ENCODE assay signal across 8 cellular contexts in the genomic region with DNA sequence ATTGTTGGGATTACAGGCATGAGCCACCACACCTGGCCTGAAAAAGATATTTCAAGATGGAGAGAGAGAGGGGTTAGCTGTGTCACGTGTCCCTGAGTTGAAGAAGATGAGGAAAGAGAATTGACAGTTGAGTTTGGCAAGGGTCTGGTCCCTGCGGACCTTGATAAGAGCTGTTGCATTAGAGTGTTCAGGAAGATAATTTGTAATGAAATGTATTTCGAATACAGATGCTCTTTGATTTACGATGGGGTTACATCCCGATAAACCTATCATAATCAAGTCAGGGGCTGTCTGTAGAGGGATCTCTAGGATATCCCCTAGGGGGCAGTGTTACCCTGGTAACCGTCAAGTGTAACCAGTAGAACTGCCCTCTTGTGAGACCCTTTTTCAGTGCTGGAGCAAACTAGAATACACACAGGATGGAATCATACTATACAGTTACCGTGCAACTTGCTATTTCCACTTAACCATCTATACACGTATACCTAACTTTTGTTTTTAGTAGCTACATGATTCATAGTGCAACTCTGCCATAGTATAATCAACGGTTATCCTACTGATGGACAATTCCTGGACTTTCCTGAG. TPM values are rescaled to one million over a fixed set of nuclear protein-coding genes. Genes with fewer than 3 reads are reported as not detected.
DNase-seq lines count a peak whose midpoint lies in the region; ATAC-seq and TF ChIP-seq lines count a peak whose summit lies in the region.

No MANE protein-coding gene starts in this region.

- no peaks in the 10 kb centered on the region for H3K9me2 ChIP-seq in OCI-LY7 (ENCODE audit: insufficient read depth, low read length)

- TF ChIP-seq CTCF in GM06990 (IDR thresholded peaks at IDR 0.05; ENCODE audit: insufficient read depth, low read length, poor library complexity, severe bottlenecking) (peak; percentile 69), OCI-LY7 (conservative IDR thresholded peaks at IDR 0.05; ENCODE audit: low read length) (peak; percentile 95), gastroesophageal sphincter (IDR thresholded peaks at IDR 0.05) (peak in 3 of 4 experiments; percentile 40 to 59 (median 45)), psoas muscle (IDR thresholded peaks at IDR 0.05) (peak; percentile 50)

- H3K36me3 Mint-ChIP-seq in activated T-helper 2 cell treated with anti-CD3 and anti-CD28 coated beads, Interferon-gamma antibody, Interleukin-2, Interleukin-4, amounts not matched to agents 10 μg/mL and 5 μg/mL and 100 μg/mL, durations not matched to agents 14 hours and 24 hours and 36 hours (ENCODE audit: low read depth): peaks cover 11% of the 10 kb centered on the region

- H3K4me2 ChIP-seq in OCI-LY7 (ENCODE audit: low read length): peak overlapping the region; percentile 67

- H3K27me3 ChIP-seq in GM06990 (replicated peaks; ENCODE audit: control insufficient read depth, insufficient read depth, low read length) (no peaks in the 10 kb centered on the region), gastroesophageal sphincter (no peaks in the 10 kb centered on the region), psoas muscle (ENCODE audit: insufficient read depth in 3 of 3, low read length in 2 of 3) (no peaks in the 10 kb centered on the region)

- H3K4me1 Mint-ChIP-seq in activated T-helper 2 cell treated with anti-CD3 and anti-CD28 coated beads, Interferon-gamma antibody, Interleukin-2, Interleukin-4, amounts not matched to agents 10 μg/mL and 5 μg/mL and 100 μg/mL, durations not matched to agents 14 hours and 24 hours and 36 hours (ENCODE audit: low read depth): peaks cover 38% of the 10 kb centered on the region

- peaks cover 41% of the 10 kb centered on the region for H3K79me2 ChIP-seq in OCI-LY7 (ENCODE audit: insufficient read depth, low read depth, low read length)

- POLR2A ChIA-PET in OCI-LY7 (lab: Charles Lee): interaction anchor here (0.5 to 1.8 kb wide), 2 partner anchors 18 to 26 kb away, joined by 3 to 6 read pairs; no protein-coding TSS in a partner anchor

- H3K36me3 ChIP-seq in GM06990 (ENCODE audit: control insufficient read depth, insufficient read depth, low read length) (peaks cover 3% of the 10 kb centered on the region), OCI-LY7 (ENCODE audit: insufficient read depth, low read length) (peaks cover 10% of the 10 kb centered on the region; the same call in 1 of the 2 replicates), gastroesophageal sphincter (peaks cover 0 to 12% of the 10 kb centered on the region in 2 donors), psoas muscle (ENCODE audit: insufficient read depth in 1 of 2, low read depth in 1 of 2) (peaks cover 0 to 6% of the 10 kb centered on the region in 2 donors)

- 12 to 17% methylated on average over 9 of the region's 9 CpGs for WGBS in gastroesophageal sphincter (ENCODE audit: low coverage in 1 of 2), 2 donors
- WGBS in psoas muscle, 3 donors: 16 to 24% (median 21%) methylated on average over 9 of the region's 9 CpGs

- no TSS peak for BruUV-seq in OCI-LY7 (replicated peaks; lab: Mats Ljungman, UMichigan)

- peaks cover 10% of the 10 kb centered on the region; the same call in 1 of the 2 replicates for H4K20me1 ChIP-seq in OCI-LY7 (ENCODE audit: insufficient read depth, low read length)

- H3K4me3 ChIP-seq in GM06990 (replicated peaks; ENCODE audit: low read depth, low read length) (peak overlapping the region; percentile 93), OCI-LY7 (ENCODE audit: low read depth, low read length, poor library complexity, severe bottlenecking) (peak overlapping the region; percentile 96), gastroesophageal sphincter (no peak overlapping the region), psoas muscle (peak overlapping the region; percentile 85)

- H3K27ac ChIP-seq in OCI-LY7 (ENCODE audit: low read depth, low read length, poor library complexity, severe bottlenecking) (peak overlapping the region; percentile 73), gastroesophageal sphincter (no peak overlapping the region), psoas muscle (no peak overlapping the region)

- TF ChIP-seq EP300 in gastroesophageal sphincter (IDR thresholded peaks at IDR 0.05): no peak

- peak overlapping the region; percentile 80 for H3K4me3 Mint-ChIP-seq in activated T-helper 2 cell treated with anti-CD3 and anti-CD28 coated beads, Interferon-gamma antibody, Interleukin-2, Interleukin-4, amounts not matched to agents 10 μg/mL and 5 μg/mL and 100 μg/mL, durations not matched to agents 14 hours and 24 hours and 36 hours (ENCODE audit: low read depth)

- peak; percentile 76 for DNase-seq in A172 (ENCODE audit: low spot score)
- DNase-seq in GM06990 (ENCODE audit: extremely low read depth, insufficient read length): no peak
- peak; percentile 63 for DNase-seq in HT1080 (ENCODE audit: low read depth)
- peak; percentile 96 for DNase-seq in OCI-LY7 (ENCODE audit: low spot score)
- DNase-seq in activated T-helper 2 cell treated with anti-CD3 and anti-CD28 coated beads, Interferon-gamma antibody, Interleukin-2, Interleukin-4, amounts not matched to agents 10 μg/mL and 5 μg/mL and 100 μg/mL, durations not matched to agents 14 hours and 24 hours and 36 hours (ENCODE audit: low spot score): peak; percentile 63
- DNase-seq in psoas muscle: no peak
- DNase-seq in ureter (ENCODE audit: low spot score): no peak

- intact Hi-C loops in OCI-LY7 (cut with micrococcal nuclease; ENCODE audit: unreplicated experiment) (loop anchor here (1.0 kb wide), 1 partner anchor 27 kb away; no protein-coding TSS in a partner anchor), psoas muscle (cut with DNase I) (no loop called here)
- intact Hi-C loops in activated T-helper 2 cell treated with anti-CD3 and anti-CD28 coated beads, Interferon-gamma antibody, Interleukin-2, Interleukin-4, amounts not matched to agents 10 μg/mL and 5 μg/mL and 100 μg/mL, durations not matched to agents 14 hours and 24 hours and 36 hours (cut with micrococcal nuclease): loop anchor here (1.0 kb wide), 2 partner anchors 21 to 27 kb away; no protein-coding TSS in a partner anchor

- no peak overlapping the region for H2AFZ ChIP-seq in OCI-LY7 (ENCODE audit: low read length)

- H3K9me3 Mint-ChIP-seq in activated T-helper 2 cell treated with anti-CD3 and anti-CD28 coated beads, Interferon-gamma antibody, Interleukin-2, Interleukin-4, amounts not matched to agents 10 μg/mL and 5 μg/mL and 100 μg/mL, durations not matched to agents 14 hours and 24 hours and 36 hours: no peaks in the 10 kb centered on the region

- CTCF ChIA-PET in OCI-LY7 (lab: Charles Lee; ENCODE audit: unreplicated experiment): no interaction called here

- H3K4me1 ChIP-seq in OCI-LY7 (ENCODE audit: insufficient read depth, low read length, poor library complexity, severe bottlenecking) (peaks cover 64% of the 10 kb centered on the region), gastroesophageal sphincter (peaks cover 0 to 44% (median 17%) of the 10 kb centered on the region in 3 donors), psoas muscle (peaks cover 23% of the 10 kb centered on the region)

- TF ChIP-seq POLR2A in gastroesophageal sphincter (IDR thresholded peaks at IDR 0.05): no peak

- peak overlapping the region; percentile 89 for H3K27ac Mint-ChIP-seq in activated T-helper 2 cell treated with anti-CD3 and anti-CD28 coated beads, Interferon-gamma antibody, Interleukin-2, Interleukin-4, amounts not matched to agents 10 μg/mL and 5 μg/mL and 100 μg/mL, durations not matched to agents 14 hours and 24 hours and 36 hours

- ATAC-seq in gastroesophageal sphincter (no peak), psoas muscle (peak in 2 of 4 donors; percentile 42 to 47)

- H3K9me3 ChIP-seq in OCI-LY7 (ENCODE audit: low read length) (no peaks in the 10 kb centered on the region), gastroesophageal sphincter (no peaks in the 10 kb centered on the region), psoas muscle (no peaks in the 10 kb centered on the region)

- H3K27me3 Mint-ChIP-seq in activated T-helper 2 cell treated with anti-CD3 and anti-CD28 coated beads, Interferon-gamma antibody, Interleukin-2, Interleukin-4, amounts not matched to agents 10 μg/mL and 5 μg/mL and 100 μg/mL, durations not matched to agents 14 hours and 24 hours and 36 hours (ENCODE audit: low read depth): no peaks in the 10 kb centered on the region

RNA-seq across cellular contexts. Expression of gene ELOF1, which starts 1.5 kb away (rescaled TPM):
- total RNA-seq in A172 (2014; rRNA removed; shearing (Covaris generic)): 66.7 and 69.2 TPM in 2 replicates
- 137 and 150 TPM in 2 replicates for total RNA-seq in HT1080 (2014; rRNA removed; shearing (Covaris generic))
- polyA plus RNA-seq in HT1080 (2015; cell fraction: cytosol; rRNA removed): 91.0 and 101 TPM in 2 replicates
- polyA plus RNA-seq in HT1080 (2015; cell fraction: nucleus; rRNA removed): 44.9 and 45.4 TPM in 2 replicates
- 48.9 and 60.5 TPM in 2 replicates for total RNA-seq in OCI-LY7 (2014; rRNA removed; shearing (Covaris generic))
- total RNA-seq in OCI-LY7 (2022): 69.0 and 73.2 TPM in 2 replicates
- total RNA-seq in activated T-helper 2 cell treated with anti-CD3 and anti-CD28 coated beads, Interferon-gamma antibody, Interleukin-2, Interleukin-4, amounts not matched to agents 10 μg/mL and 5 μg/mL and 100 μg/mL, durations not matched to agents 14 hours and 24 hours and 36 hours: 64.1 and 68.3 TPM in 2 replicates
- 10 to 100 TPM; 19.1 to 49.4 (median 32.0) TPM for total RNA-seq in gastroesophageal sphincter
- 10 to 100 TPM; 24.3 to 47.3 (median 33.2) TPM for total RNA-seq in psoas muscle
- polyA plus RNA-seq in psoas muscle: 10 to 100 TPM; 64.6 to 82.5 (median 72.2) TPM
- 46.2 TPM for total RNA-seq in ureter

RNA-seq across cellular contexts. Expression of gene ACP5, which starts 16.9 kb away (rescaled TPM):
- total RNA-seq in A172 (2014; rRNA removed; shearing (Covaris generic)): 15.5 and 24.8 TPM in 2 replicates
- total RNA-seq in HT1080 (2014; rRNA removed; shearing (Covaris generic)): 1.8 and 2.4 TPM in 2 replicates
- polyA plus RNA-seq in HT1080 (2015; cell fraction: cytosol; rRNA removed): 2.1 and 2.7 TPM in 2 replicates
- polyA plus RNA-seq in HT1080 (2015; cell fraction: nucleus; rRNA removed): 4.2 and 4.4 TPM in 2 replicates
- 13.3 and 21.6 TPM in 2 replicates for total RNA-seq in OCI-LY7 (2014; rRNA removed; shearing (Covaris generic))
- total RNA-seq in OCI-LY7 (2022) (16.3 and 17.4 TPM in 2 replicates), gastroesophageal sphincter (10 to 100 TPM in 2 of 4 donors, 1 to 10 TPM in 2; 4.4 to 12.0 (median 9.8) TPM), psoas muscle (1 to 10 TPM; 1.3 to 2.7 (median 1.9) TPM), ureter (19.9 TPM)
- 25.4 and 27.0 TPM in 2 replicates for total RNA-seq in activated T-helper 2 cell treated with anti-CD3 and anti-CD28 coated beads, Interferon-gamma antibody, Interleukin-2, Interleukin-4, amounts not matched to agents 10 μg/mL and 5 μg/mL and 100 μg/mL, durations not matched to agents 14 hours and 24 hours and 36 hours
- polyA plus RNA-seq in psoas muscle: under 1 TPM; 0.44 to 0.78 (median 0.62) TPM

RNA-seq across cellular contexts. Expression of gene CNN1, which starts 21.8 kb away (rescaled TPM):
- 0.78 and 1.9 TPM in 2 replicates for total RNA-seq in A172 (2014; rRNA removed; shearing (Covaris generic))
- 0.45 and 0.63 TPM in 2 replicates for total RNA-seq in HT1080 (2014; rRNA removed; shearing (Covaris generic))
- 0.66 and 1.3 TPM in 2 replicates for polyA plus RNA-seq in HT1080 (2015; cell fraction: cytosol; rRNA removed)
- 0.12 and 0.22 TPM in 2 replicates for polyA plus RNA-seq in HT1080 (2015; cell fraction: nucleus; rRNA removed)
- total RNA-seq in OCI-LY7 (2014; rRNA removed; shearing (Covaris generic)): not detected in 2 replicates
- total RNA-seq in OCI-LY7 (2022) (not detected in 2 replicates), gastroesophageal sphincter (1,000 to 10,000 TPM; 2,283 to 3,774 (median 3,072) TPM), psoas muscle (10 to 100 TPM in 1 of 4 donors, 1 to 10 TPM in 3; 1.9 to 11.9 (median 5.6) TPM), ureter (301 TPM)
- not detected in 2 replicates for total RNA-seq in activated T-helper 2 cell treated with anti-CD3 and anti-CD28 coated beads, Interferon-gamma antibody, Interleukin-2, Interleukin-4, amounts not matched to agents 10 μg/mL and 5 μg/mL and 100 μg/mL, durations not matched to agents 14 hours and 24 hours and 36 hours
- 10 to 100 TPM in 1 of 3 donors, 1 to 10 TPM in 2; 4.4 to 11.0 (median 5.7) TPM for polyA plus RNA-seq in psoas muscle

RNA-seq across cellular contexts. Expression of gene ECSIT, which starts 31.6 kb away (rescaled TPM):
- total RNA-seq in A172 (2014; rRNA removed; shearing (Covaris generic)): 44.0 and 54.0 TPM in 2 replicates
- total RNA-seq in HT1080 (2014; rRNA removed; shearing (Covaris generic)): 74.5 and 78.8 TPM in 2 replicates
- 49.9 and 61.3 TPM in 2 replicates for polyA plus RNA-seq in HT1080 (2015; cell fraction: cytosol; rRNA removed)
- 45.3 and 48.3 TPM in 2 replicates for polyA plus RNA-seq in HT1080 (2015; cell fraction: nucleus; rRNA removed)
- total RNA-seq in OCI-LY7 (2014; rRNA removed; shearing (Covaris generic)): 40.6 and 52.4 TPM in 2 replicates
- total RNA-seq in OCI-LY7 (2022): 59.3 and 59.5 TPM in 2 replicates
- total RNA-seq in activated T-helper 2 cell treated with anti-CD3 and anti-CD28 coated beads, Interferon-gamma antibody, Interleukin-2, Interleukin-4, amounts not matched to agents 10 μg/mL and 5 μg/mL and 100 μg/mL, durations not matched to agents 14 hours and 24 hours and 36 hours: 42.7 and 43.5 TPM in 2 replicates
- total RNA-seq in gastroesophageal sphincter: 10 to 100 TPM; 50.1 to 88.3 (median 65.2) TPM
- total RNA-seq in psoas muscle: 100 to 1,000 TPM in 2 of 4 donors, 10 to 100 TPM in 2; 84.3 to 113 (median 101) TPM
- polyA plus RNA-seq in psoas muscle: 100 to 1,000 TPM; 136 to 196 (median 162) TPM
- 43.7 TPM for total RNA-seq in ureter

RNA-seq across cellular contexts. Expression of gene ZNF627, which starts 36.8 kb away (rescaled TPM):
- 18.8 and 23.0 TPM in 2 replicates for total RNA-seq in A172 (2014; rRNA removed; shearing (Covaris generic))
- total RNA-seq in HT1080 (2014; rRNA removed; shearing (Covaris generic)): 6.0 and 6.5 TPM in 2 replicates
- polyA plus RNA-seq in HT1080 (2015; cell fraction: cytosol; rRNA removed): 6.2 and 7.8 TPM in 2 replicates
- polyA plus RNA-seq in HT1080 (2015; cell fraction: nucleus; rRNA removed): 9.3 and 10.9 TPM in 2 replicates
- 8.0 and 11.0 TPM in 2 replicates for total RNA-seq in OCI-LY7 (2014; rRNA removed; shearing (Covaris generic))
- total RNA-seq in OCI-LY7 (2022): 16.0 and 16.8 TPM in 2 replicates
- total RNA-seq in activated T-helper 2 cell treated with anti-CD3 and anti-CD28 coated beads, Interferon-gamma antibody, Interleukin-2, Interleukin-4, amounts not matched to agents 10 μg/mL and 5 μg/mL and 100 μg/mL, durations not matched to agents 14 hours and 24 hours and 36 hours: 8.3 and 10.9 TPM in 2 replicates
- 10 to 100 TPM in 3 of 4 donors, 1 to 10 TPM in 1; 9.6 to 18.0 (median 10.4) TPM for total RNA-seq in gastroesophageal sphincter
- 1 to 10 TPM; 2.9 to 5.6 (median 4.5) TPM for total RNA-seq in psoas muscle
- 1 to 10 TPM; 2.6 to 4.3 (median 2.9) TPM for polyA plus RNA-seq in psoas muscle
- 20.7 TPM for total RNA-seq in ureter

Comparison
In these comparisons a context has a peak if more than half of its experiments do, and no peak if none do; other contexts are left out.
1. DNase-seq: peak in A172 (single experiment), HT1080 (single experiment), OCI-LY7 (single experiment) and activated T-helper 2 cell treated with anti-CD3 and anti-CD28 coated beads, Interferon-gamma antibody, Interleukin-2, Interleukin-4, amounts not matched to agents 10 μg/mL and 5 μg/mL and 100 μg/mL, durations not matched to agents 14 hours and 24 hours and 36 hours (single experiment); none in GM06990 (single experiment), psoas muscle (0 of 2) and ureter (single experiment).
2. H3K4me3 ChIP-seq: peak in GM06990 (single experiment), OCI-LY7 (single experiment) and psoas muscle (single experiment); none in gastroesophageal sphincter (0 of 2).
3. CTCF ChIP-seq: peak in every context shown above with its lines; median percentile 95 in OCI-LY7; 69 in GM06990; 50 in psoas muscle; 45 in gastroesophageal sphincter.
4. RNA of gene CNN1, which starts 21.8 kb away (total RNA-seq): 2,283 to 3,774 TPM in gastroesophageal sphincter and 301 TPM in ureter (single experiment); 1.9 to 11.9 TPM in psoas muscle, 0.78 to 1.9 TPM in A172, 0.45 to 0.63 TPM in HT1080, not detected in OCI-LY7 and not detected in activated T-helper 2 cell treated with anti-CD3 and anti-CD28 coated beads, Interferon-gamma antibody, Interleukin-2, Interleukin-4, amounts not matched to agents 10 μg/mL and 5 μg/mL and 100 μg/mL, durations not matched to agents 14 hours and 24 hours and 36 hours; every median in the first group is over 10 times any median in the second.
5. intact Hi-C loops: an anchor here in OCI-LY7 (1.0 kb wide) and activated T-helper 2 cell treated with anti-CD3 and anti-CD28 coated beads, Interferon-gamma antibody, Interleukin-2, Interleukin-4, amounts not matched to agents 10 μg/mL and 5 μg/mL and 100 μg/mL, durations not matched to agents 14 hours and 24 hours and 36 hours (1.0 kb wide); none called in psoas muscle.